ENCODE assay signal across 16 cellular contexts in genomic region chr2:12948231-12948962, GRCh38.
A peak's percentile ranks its signal among the peaks of the same experiment; 100 is the strongest.
DNase-seq lines count a peak whose midpoint lies in the region; ATAC-seq and TF ChIP-seq lines count a peak whose summit lies in the region.
"Had no signal": no experiment of that assay in that cellular context is flagged by ENCODE, and none has a peak within 500 bp of the region (broad histone marks: within the 10 kb centered on the region; RNA-seq: fewer than 3 reads in every experiment).

No MANE protein-coding gene starts in this region.

- H3K27me3 Mint-ChIP-seq in stimulated activated naive B cell treated with anti-CD40 and anti-IgM and Interleukin-4, amounts not matched to agents 10 μg/mL and 1 μg/mL and 100 μg/mL, for 72 hours: peaks cover 33 to 48% of the 10 kb centered on the region in 2 donors
- H3K27me3 Mint-ChIP-seq: brain had no signal

- no peak overlapping the region for H3K27ac ChIP-seq in foreskin keratinocyte
- H3K27ac ChIP-seq: left lung, sigmoid colon had no signal

- H3K4me3 Mint-ChIP-seq in stimulated activated naive B cell treated with anti-CD40 and anti-IgM and Interleukin-4, amounts not matched to agents 10 μg/mL and 1 μg/mL and 100 μg/mL, for 72 hours: no peak overlapping the region
- H3K4me3 Mint-ChIP-seq: activated CD4-positive, alpha-beta T cell treated with anti-CD3 and anti-CD28 coated beads, Interleukin-2, amount 10 ng/mL, durations not matched to agents 7 days and 5 days; brain; CD4-positive, CD25-positive, alpha-beta regulatory T cell; neural crest cell; T-helper 1 cell treated with Interleukin-12 subunit alpha and Interleukin-12 subunit beta and Interleukin-4 antibody, amounts not matched to agents 30 μg/mL and 1 μg/mL, for 36 hours had no signal

- H3K27me3 ChIP-seq in BE2C (no peaks in the 10 kb centered on the region), foreskin keratinocyte (no peaks in the 10 kb centered on the region)
- H3K27me3 ChIP-seq: sigmoid colon had no signal

- TF ChIP-seq CTCF in BE2C (IDR thresholded peaks at IDR 0.05; ENCODE audit: low read depth, low read length): no peak
- TF ChIP-seq CTCF in fibroblast of the aortic adventitia (IDR thresholded peaks at IDR 0.05; ENCODE audit: insufficient read depth, low read length): no peak
- TF ChIP-seq CTCF in foreskin keratinocyte (conservative IDR thresholded peaks at IDR 0.05): no peak

- peak; percentile 57 for DNase-seq in BE2C
- peak; percentile 11 for DNase-seq in RKO (ENCODE audit: low spot score)
- peak; percentile 41 for DNase-seq in fibroblast of the aortic adventitia (ENCODE audit: low read depth)
- no peak for DNase-seq in left lobe of liver (ENCODE audit: low spot score)
- DNase-seq in stimulated activated naive B cell treated with anti-CD40 and anti-IgM and Interleukin-4, amounts not matched to agents 10 μg/mL and 1 μg/mL and 100 μg/mL, for 72 hours: no peak
- no peak for DNase-seq in foreskin keratinocyte
- no peak for DNase-seq in cerebellum (ENCODE audit: low spot score)
- DNase-seq: activated CD4-positive, alpha-beta T cell treated with anti-CD3 and anti-CD28 coated beads, Interleukin-2, amount 10 ng/mL, durations not matched to agents 7 days and 5 days; activated effector memory CD4-positive, alpha-beta T cell treated with anti-CD3 and anti-CD28 coated beads, Interleukin-2, amount 50 U/mL, for 16 hours; CD4-positive, CD25-positive, alpha-beta regulatory T cell; left lung; sigmoid colon had no signal

- H3K9me3 ChIP-seq in BE2C: no peaks in the 10 kb centered on the region
- H3K9me3 ChIP-seq: left lung, sigmoid colon had no signal

- peaks cover 0 to 6% of the 10 kb centered on the region in 2 donors for H3K4me1 Mint-ChIP-seq in stimulated activated naive B cell treated with anti-CD40 and anti-IgM and Interleukin-4, amounts not matched to agents 10 μg/mL and 1 μg/mL and 100 μg/mL, for 72 hours

- H3K4me1 ChIP-seq in BE2C (peaks cover 14% of the 10 kb centered on the region; the same call in 1 of the 2 replicates), foreskin keratinocyte (peaks cover 16% of the 10 kb centered on the region)
- H3K4me1 ChIP-seq: left lung, sigmoid colon had no signal

- ATAC-seq in GM18907 (IDR thresholded peaks at IDR 0.05; ENCODE audit: unreplicated experiment): peak; percentile 10
- ATAC-seq in left lobe of liver: no peak
- no peak for ATAC-seq in stimulated activated naive B cell treated with anti-CD40 and anti-IgM and Interleukin-4, amounts not matched to agents 10 μg/mL and 1 μg/mL and 100 μg/mL, for 72 hours (replicated peaks)
- no peak for ATAC-seq in foreskin keratinocyte
- ATAC-seq: left lung had no signal

- H3K36me3 ChIP-seq in BE2C: no peaks in the 10 kb centered on the region
- H3K36me3 ChIP-seq: left lung, sigmoid colon had no signal

- H3K27ac Mint-ChIP-seq in stimulated activated naive B cell treated with anti-CD40 and anti-IgM and Interleukin-4, amounts not matched to agents 10 μg/mL and 1 μg/mL and 100 μg/mL, for 72 hours: no peak overlapping the region
- H3K27ac Mint-ChIP-seq: activated CD4-positive, alpha-beta T cell treated with anti-CD3 and anti-CD28 coated beads, Interleukin-2, amount 10 ng/mL, durations not matched to agents 7 days and 5 days; CD4-positive, CD25-positive, alpha-beta regulatory T cell; T-helper 1 cell treated with Interleukin-12 subunit alpha and Interleukin-12 subunit beta and Interleukin-4 antibody, amounts not matched to agents 30 μg/mL and 1 μg/mL, for 36 hours had no signal

- H3K4me3 ChIP-seq in BE2C (ENCODE audit: low read depth, low read length) (no peak overlapping the region), fibroblast of the aortic adventitia (ENCODE audit: low read depth, low read length) (no peak overlapping the region)
- H3K4me3 ChIP-seq: left lung, sigmoid colon had no signal

- no peaks in the 10 kb centered on the region for H3K36me3 Mint-ChIP-seq in stimulated activated naive B cell treated with anti-CD40 and anti-IgM and Interleukin-4, amounts not matched to agents 10 μg/mL and 1 μg/mL and 100 μg/mL, for 72 hours
- H3K36me3 Mint-ChIP-seq: brain; CD4-positive, CD25-positive, alpha-beta regulatory T cell had no signal

- no peaks in the 10 kb centered on the region for H3K9me3 Mint-ChIP-seq in stimulated activated naive B cell treated with anti-CD40 and anti-IgM and Interleukin-4, amounts not matched to agents 10 μg/mL and 1 μg/mL and 100 μg/mL, for 72 hours
- H3K9me3 Mint-ChIP-seq: brain; T-helper 1 cell treated with Interleukin-12 subunit alpha and Interleukin-12 subunit beta and Interleukin-4 antibody, amounts not matched to agents 30 μg/mL and 1 μg/mL, for 36 hours had no signal

Comparison
In these comparisons a context has a peak if more than half of its experiments do, and no peak if none do; other contexts are left out.
1. DNase-seq: peak in BE2C (single experiment), RKO (single experiment) and fibroblast of the aortic adventitia (single experiment); none in left lobe of liver (single experiment), stimulated activated naive B cell treated with anti-CD40 and anti-IgM and Interleukin-4, amounts not matched to agents 10 μg/mL and 1 μg/mL and 100 μg/mL, for 72 hours (single experiment), foreskin keratinocyte (0 of 2) and cerebellum (single experiment).